Comparison of ENCODE assay signal across 1 cellular context in the genomic region with DNA sequence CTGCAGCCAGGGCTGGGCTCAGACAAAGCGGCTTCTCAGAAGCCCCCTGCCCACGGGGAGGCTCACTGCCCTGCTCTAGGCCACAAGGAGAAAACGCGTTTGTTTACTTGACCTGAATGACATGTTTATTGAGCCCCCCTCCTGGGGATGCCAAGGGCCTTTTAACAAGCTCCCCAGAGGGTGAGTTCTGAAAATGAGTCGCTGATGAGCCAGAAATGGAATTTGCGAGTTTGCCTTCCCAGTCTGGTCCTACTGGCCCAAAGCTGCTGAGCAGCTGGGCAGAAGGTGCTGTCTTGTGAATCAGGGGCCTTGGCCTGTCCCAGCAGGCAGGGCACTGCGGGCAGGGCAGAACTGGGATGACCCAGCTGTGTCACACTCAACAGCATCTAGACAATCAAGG.
TF ChIP-seq lines count a peak whose summit lies in the region.

No MANE protein-coding gene starts in this region.

TF ChIP-seq in SK-N-SH, 30 proteins besides CTCF, POLR2A, EP300 and RAD21 (continued from another document):
- TF ChIP-seq, protein P1, sequence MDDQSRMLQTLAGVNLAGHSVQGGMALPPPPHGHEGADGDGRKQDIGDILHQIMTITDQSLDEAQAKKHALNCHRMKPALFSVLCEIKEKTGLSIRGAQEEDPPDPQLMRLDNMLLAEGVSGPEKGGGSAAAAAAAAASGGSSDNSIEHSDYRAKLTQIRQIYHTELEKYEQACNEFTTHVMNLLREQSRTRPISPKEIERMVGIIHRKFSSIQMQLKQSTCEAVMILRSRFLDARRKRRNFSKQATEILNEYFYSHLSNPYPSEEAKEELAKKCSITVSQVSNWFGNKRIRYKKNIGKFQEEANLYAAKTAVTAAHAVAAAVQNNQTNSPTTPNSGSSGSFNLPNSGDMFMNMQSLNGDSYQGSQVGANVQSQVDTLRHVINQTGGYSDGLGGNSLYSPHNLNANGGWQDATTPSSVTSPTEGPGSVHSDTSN (IDR thresholded peaks at IDR 0.05), result no peak
- no peak for TF ChIP-seq GATA2 (CRISPR knock-in tag; IDR thresholded peaks at IDR 0.05)
- no peak for TF ChIP-seq MEF2A (IDR thresholded peaks at IDR 0.05; ENCODE audit: borderline replicate concordance, low read depth)
- TF ChIP-seq, protein P2, sequence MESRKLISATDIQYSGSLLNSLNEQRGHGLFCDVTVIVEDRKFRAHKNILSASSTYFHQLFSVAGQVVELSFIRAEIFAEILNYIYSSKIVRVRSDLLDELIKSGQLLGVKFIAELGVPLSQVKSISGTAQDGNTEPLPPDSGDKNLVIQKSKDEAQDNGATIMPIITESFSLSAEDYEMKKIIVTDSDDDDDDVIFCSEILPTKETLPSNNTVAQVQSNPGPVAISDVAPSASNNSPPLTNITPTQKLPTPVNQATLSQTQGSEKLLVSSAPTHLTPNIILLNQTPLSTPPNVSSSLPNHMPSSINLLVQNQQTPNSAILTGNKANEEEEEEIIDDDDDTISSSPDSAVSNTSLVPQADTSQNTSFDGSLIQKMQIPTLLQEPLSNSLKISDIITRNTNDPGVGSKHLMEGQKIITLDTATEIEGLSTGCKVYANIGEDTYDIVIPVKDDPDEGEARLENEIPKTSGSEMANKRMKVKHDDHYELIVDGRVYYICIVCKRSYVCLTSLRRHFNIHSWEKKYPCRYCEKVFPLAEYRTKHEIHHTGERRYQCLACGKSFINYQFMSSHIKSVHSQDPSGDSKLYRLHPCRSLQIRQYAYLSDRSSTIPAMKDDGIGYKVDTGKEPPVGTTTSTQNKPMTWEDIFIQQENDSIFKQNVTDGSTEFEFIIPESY (IDR thresholded peaks at IDR 0.05; ENCODE audit: borderline replicate concordance, low read depth), result no peak
